In the genomic region with DNA sequence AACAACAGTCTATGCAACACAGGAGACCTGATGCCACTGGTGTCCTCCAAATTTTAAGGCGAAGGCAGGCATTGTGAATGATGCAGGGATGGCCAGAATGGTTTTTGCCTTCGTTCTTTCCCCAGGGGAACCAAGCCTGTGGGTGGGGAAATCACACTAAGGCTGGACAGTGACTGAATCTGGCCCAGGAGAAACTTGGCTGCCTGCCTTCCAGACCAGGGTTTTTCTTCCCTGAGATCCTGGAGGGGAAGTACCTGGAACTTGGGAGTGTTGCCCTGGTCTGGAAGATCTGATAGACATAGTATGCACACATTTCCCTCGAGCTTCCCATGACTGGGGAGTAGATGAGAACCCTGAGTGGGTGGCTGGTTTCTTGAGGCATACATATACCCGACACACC, we compare ENCODE assay signal across 2 cellular contexts.
TF ChIP-seq lines count a peak whose summit lies in the region.

No MANE protein-coding gene starts in this region.

TF ChIP-seq in HCT116, 20 proteins besides CTCF, POLR2A, EP300 and RAD21:
- TF ChIP-seq ZFX (IDR thresholded peaks at IDR 0.05) (no peak), POLR2AphosphoS5 (IDR thresholded peaks at IDR 0.05; ENCODE audit: low read depth, low read length) (no peak), YY1 (IDR thresholded peaks at IDR 0.05; ENCODE audit: extremely low read depth, insufficient replicate concordance, low read depth, low read length) (no peak), SIN3A (IDR thresholded peaks at IDR 0.05; ENCODE audit: low read depth) (no peak), SRF (IDR thresholded peaks at IDR 0.05; ENCODE audit: low read depth) (no peak), JUND (IDR thresholded peaks at IDR 0.05) (no peak), EGR1 (IDR thresholded peaks at IDR 0.05; ENCODE audit: low read depth) (no peak)
- TF ChIP-seq, protein P1, sequence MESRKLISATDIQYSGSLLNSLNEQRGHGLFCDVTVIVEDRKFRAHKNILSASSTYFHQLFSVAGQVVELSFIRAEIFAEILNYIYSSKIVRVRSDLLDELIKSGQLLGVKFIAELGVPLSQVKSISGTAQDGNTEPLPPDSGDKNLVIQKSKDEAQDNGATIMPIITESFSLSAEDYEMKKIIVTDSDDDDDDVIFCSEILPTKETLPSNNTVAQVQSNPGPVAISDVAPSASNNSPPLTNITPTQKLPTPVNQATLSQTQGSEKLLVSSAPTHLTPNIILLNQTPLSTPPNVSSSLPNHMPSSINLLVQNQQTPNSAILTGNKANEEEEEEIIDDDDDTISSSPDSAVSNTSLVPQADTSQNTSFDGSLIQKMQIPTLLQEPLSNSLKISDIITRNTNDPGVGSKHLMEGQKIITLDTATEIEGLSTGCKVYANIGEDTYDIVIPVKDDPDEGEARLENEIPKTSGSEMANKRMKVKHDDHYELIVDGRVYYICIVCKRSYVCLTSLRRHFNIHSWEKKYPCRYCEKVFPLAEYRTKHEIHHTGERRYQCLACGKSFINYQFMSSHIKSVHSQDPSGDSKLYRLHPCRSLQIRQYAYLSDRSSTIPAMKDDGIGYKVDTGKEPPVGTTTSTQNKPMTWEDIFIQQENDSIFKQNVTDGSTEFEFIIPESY (IDR thresholded peaks at IDR 0.05; ENCODE audit: extremely low read depth, insufficient replicate concordance, low read length) = no peak
- TF ChIP-seq, protein P2, sequence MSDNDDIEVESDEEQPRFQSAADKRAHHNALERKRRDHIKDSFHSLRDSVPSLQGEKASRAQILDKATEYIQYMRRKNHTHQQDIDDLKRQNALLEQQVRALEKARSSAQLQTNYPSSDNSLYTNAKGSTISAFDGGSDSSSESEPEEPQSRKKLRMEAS (IDR thresholded peaks at IDR 0.05) = no peak
TF ChIP-seq in HCT116: peak in this region for 0.

TF ChIP-seq in HepG2, 621 proteins besides CTCF, POLR2A, EP300 and RAD21:
- TF ChIP-seq ATF7 (IDR thresholded peaks at IDR 0.05) (no peak), ATF7 (CRISPR knock-in tag; IDR thresholded peaks at IDR 0.05) (0 out of 2 replicates have a peak, but pooled peaks have one; percentile 10), ZFP36L1 (CRISPR knock-in tag; IDR thresholded peaks at IDR 0.05) (0 out of 2 replicates have a peak, but pooled peaks have one; percentile 17), ZNF850 (CRISPR knock-in tag; conservative IDR thresholded peaks at IDR 0.05) (0 out of 2 replicates have a peak, but pooled peaks have one; percentile 27), ZNF607 (CRISPR knock-in tag; IDR thresholded peaks at IDR 0.05; ENCODE audit: borderline replicate concordance) (0 out of 2 replicates have a peak, but pooled peaks have one; percentile 13)
- TF ChIP-seq, protein P3, sequence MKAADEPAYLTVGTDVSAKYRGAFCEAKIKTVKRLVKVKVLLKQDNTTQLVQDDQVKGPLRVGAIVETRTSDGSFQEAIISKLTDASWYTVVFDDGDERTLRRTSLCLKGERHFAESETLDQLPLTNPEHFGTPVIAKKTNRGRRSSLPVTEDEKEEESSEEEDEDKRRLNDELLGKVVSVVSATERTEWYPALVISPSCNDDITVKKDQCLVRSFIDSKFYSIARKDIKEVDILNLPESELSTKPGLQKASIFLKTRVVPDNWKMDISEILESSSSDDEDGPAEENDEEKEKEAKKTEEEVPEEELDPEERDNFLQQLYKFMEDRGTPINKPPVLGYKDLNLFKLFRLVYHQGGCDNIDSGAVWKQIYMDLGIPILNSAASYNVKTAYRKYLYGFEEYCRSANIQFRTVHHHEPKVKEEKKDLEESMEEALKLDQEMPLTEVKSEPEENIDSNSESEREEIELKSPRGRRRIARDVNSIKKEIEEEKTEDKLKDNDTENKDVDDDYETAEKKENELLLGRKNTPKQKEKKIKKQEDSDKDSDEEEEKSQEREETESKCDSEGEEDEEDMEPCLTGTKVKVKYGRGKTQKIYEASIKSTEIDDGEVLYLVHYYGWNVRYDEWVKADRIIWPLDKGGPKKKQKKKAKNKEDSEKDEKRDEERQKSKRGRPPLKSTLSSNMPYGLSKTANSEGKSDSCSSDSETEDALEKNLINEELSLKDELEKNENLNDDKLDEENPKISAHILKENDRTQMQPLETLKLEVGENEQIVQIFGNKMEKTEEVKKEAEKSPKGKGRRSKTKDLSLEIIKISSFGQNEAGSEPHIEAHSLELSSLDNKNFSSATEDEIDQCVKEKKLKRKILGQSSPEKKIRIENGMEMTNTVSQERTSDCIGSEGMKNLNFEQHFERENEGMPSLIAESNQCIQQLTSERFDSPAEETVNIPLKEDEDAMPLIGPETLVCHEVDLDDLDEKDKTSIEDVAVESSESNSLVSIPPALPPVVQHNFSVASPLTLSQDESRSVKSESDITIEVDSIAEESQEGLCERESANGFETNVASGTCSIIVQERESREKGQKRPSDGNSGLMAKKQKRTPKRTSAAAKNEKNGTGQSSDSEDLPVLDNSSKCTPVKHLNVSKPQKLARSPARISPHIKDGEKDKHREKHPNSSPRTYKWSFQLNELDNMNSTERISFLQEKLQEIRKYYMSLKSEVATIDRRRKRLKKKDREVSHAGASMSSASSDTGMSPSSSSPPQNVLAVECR (CRISPR knock-in tag; IDR thresholded peaks at IDR 0.05; ENCODE audit: borderline replicate concordance) = no peak
TF ChIP-seq in HepG2: peak in this region for 4.
